Comparison of ENCODE assay signal across 17 cellular contexts in the genomic region with DNA sequence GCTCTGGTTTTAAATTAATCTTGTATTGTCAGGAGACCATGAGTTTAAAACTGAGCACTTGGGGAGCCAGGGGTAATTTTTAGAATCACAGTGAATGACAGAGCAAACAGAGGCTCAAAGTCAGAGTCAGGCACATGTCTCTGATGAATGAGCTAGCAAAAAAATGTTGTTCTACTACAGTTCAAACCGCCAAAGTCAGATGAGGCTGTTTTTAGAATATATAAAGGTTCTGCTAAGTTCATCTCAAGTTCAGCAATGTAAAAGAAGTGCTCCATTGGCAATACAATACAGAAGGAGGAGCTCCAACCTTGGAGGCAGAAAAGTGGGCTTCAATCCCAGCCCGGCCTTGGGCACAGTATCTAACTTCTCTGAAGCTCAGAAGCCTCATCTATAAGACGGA.
A peak's percentile ranks its signal among the peaks of the same experiment; 100 is the strongest.
DNase-seq lines count a peak whose midpoint lies in the region; ATAC-seq, FAIRE-seq and TF ChIP-seq lines count a peak whose summit lies in the region.
"Had no signal": no experiment of that assay in that cellular context is flagged by ENCODE, and none has a peak within 500 bp of the region (broad histone marks: within the 10 kb centered on the region; RNA-seq: fewer than 3 reads in every experiment).

No MANE protein-coding gene starts in this region.

- no peak overlapping the region for H4K91ac ChIP-seq in neuronal stem cell (ENCODE audit: low read depth, low read length, poor library complexity)

- no peak overlapping the region for H3K14ac ChIP-seq in neuronal stem cell (ENCODE audit: low read length)

- H3K4me2 ChIP-seq in astrocyte (ENCODE audit: low read length): no peak overlapping the region
- H3K4me2 ChIP-seq in neuronal stem cell (ENCODE audit: insufficient read depth, low read length, poor library complexity, severe bottlenecking): no peak overlapping the region
- H3K4me2 ChIP-seq: A549, BLaER1 had no signal

- no peak overlapping the region for H3K27ac ChIP-seq in astrocyte (ENCODE audit: low read depth, low read length)
- no peak overlapping the region for H3K27ac ChIP-seq in esophagus muscularis mucosa (replicated peaks in 1 of 4)
- no peak overlapping the region for H3K27ac ChIP-seq in neuronal stem cell (replicated peaks; ENCODE audit: low read length)
- H3K27ac ChIP-seq: A549, BLaER1, GM23248, HL-60 had no signal

- H3K79me1 ChIP-seq in neuronal stem cell (ENCODE audit: low read depth, low read length): no peaks in the 10 kb centered on the region

- H3K4me1 Mint-ChIP-seq in astrocyte (ENCODE audit: low read depth, unreplicated experiment) (peaks cover 22% of the 10 kb centered on the region), mesothelial cell of epicardium (peaks cover 32% of the 10 kb centered on the region)
- H3K4me1 Mint-ChIP-seq: CD8-positive, alpha-beta memory T cell had no signal

- H3K79me2 ChIP-seq in astrocyte (ENCODE audit: insufficient read depth, low read length): no peaks in the 10 kb centered on the region

- H3K9ac ChIP-seq in astrocyte (ENCODE audit: low read length) (no peak overlapping the region), neuronal stem cell (ENCODE audit: low read depth, low read length, poor library complexity) (no peak overlapping the region)
- H3K9ac ChIP-seq: BLaER1, GM23248 had no signal

- TF ChIP-seq CTCF in astrocyte (IDR thresholded peaks at IDR 0.05; ENCODE audit: insufficient read depth, low read depth, low read length): no peak
- no peak for TF ChIP-seq CTCF in esophagus muscularis mucosa (IDR thresholded peaks at IDR 0.05)
- TF ChIP-seq CTCF in mesothelial cell of epicardium (IDR thresholded peaks at IDR 0.05; ENCODE audit: unreplicated experiment): no peak

- no peaks in the 10 kb centered on the region for H3K36me3 Mint-ChIP-seq in astrocyte (ENCODE audit: low read depth, unreplicated experiment)
- no peaks in the 10 kb centered on the region for H3K36me3 Mint-ChIP-seq in mesothelial cell of epicardium
- H3K36me3 Mint-ChIP-seq: CD8-positive, alpha-beta memory T cell had no signal

- H2BK15ac ChIP-seq in neuronal stem cell (ENCODE audit: low read length): no peak overlapping the region

- peaks cover 3% of the 10 kb centered on the region for H3K27me3 Mint-ChIP-seq in astrocyte (ENCODE audit: low read depth, unreplicated experiment)
- no peaks in the 10 kb centered on the region for H3K27me3 Mint-ChIP-seq in mesothelial cell of epicardium (ENCODE audit: low read depth)

- H3K36me3 ChIP-seq in astrocyte (ENCODE audit: insufficient read depth, low read length) (no peaks in the 10 kb centered on the region), esophagus muscularis mucosa (no peaks in the 10 kb centered on the region), neuronal stem cell (replicated peaks in 1 of 2; ENCODE audit: control insufficient read depth in 2 of 2, insufficient read depth in 2 of 2, low read length in 2 of 2) (no peaks in the 10 kb centered on the region)
- H3K36me3 ChIP-seq: BLaER1 had no signal

- H3K9me3 ChIP-seq in astrocyte (ENCODE audit: insufficient read depth, low read depth, low read length) (no peaks in the 10 kb centered on the region), esophagus muscularis mucosa (no peaks in the 10 kb centered on the region), neuronal stem cell (replicated peaks in 1 of 2; ENCODE audit: control insufficient read depth in 2 of 2, insufficient read depth in 1 of 2, low read depth in 1 of 2, low read length in 2 of 2) (no peaks in the 10 kb centered on the region)
- H3K9me3 ChIP-seq: A549, BLaER1, Caco-2 had no signal

- H2BK5ac ChIP-seq in neuronal stem cell (ENCODE audit: low read length): no peak overlapping the region

- no peak overlapping the region for H3K18ac ChIP-seq in neuronal stem cell (ENCODE audit: low read length)

- DNase-seq in astrocyte (ENCODE audit: low read depth): peak; percentile 42
- peak; percentile 31 for DNase-seq in esophagus muscularis mucosa (ENCODE audit: extremely low spot score)
- DNase-seq in mesothelial cell of epicardium (ENCODE audit: low spot score in 2 of 2, unreplicated experiment in 2 of 2): no peak
- no peak for DNase-seq in neuronal stem cell (ENCODE audit: low spot score)
- no peak for DNase-seq in AML-193 (lab: John Stamatoyannopoulos, UW)
- DNase-seq: Caco-2; CD8-positive, alpha-beta memory T cell; DND-41; GF-D8; GM23248 had no signal

- H3K4me3 ChIP-seq in astrocyte (ENCODE audit: insufficient read depth, low read depth, low read length) (no peak overlapping the region), esophagus muscularis mucosa (no peak overlapping the region), neuronal stem cell (ENCODE audit: low read length in 2 of 2) (no peak overlapping the region)
- H3K4me3 ChIP-seq: A549, BLaER1, GM23248 had no signal

- no peaks in the 10 kb centered on the region for H3K27me3 ChIP-seq in astrocyte (ENCODE audit: insufficient read depth, low read length)
- no peaks in the 10 kb centered on the region for H3K27me3 ChIP-seq in esophagus muscularis mucosa
- H3K27me3 ChIP-seq in neuronal stem cell (ENCODE audit: control insufficient read depth in 3 of 3, insufficient read depth in 3 of 3, low read depth in 1 of 3, low read length in 3 of 3): peaks cover 0 to 5% (median 0%) of the 10 kb centered on the region in 3 experiments
- H3K27me3 ChIP-seq: BLaER1 had no signal

- H2BK12ac ChIP-seq in neuronal stem cell (ENCODE audit: low read length): no peak overlapping the region

- no peaks in the 10 kb centered on the region for H4K20me1 ChIP-seq in astrocyte (ENCODE audit: insufficient read depth, low read length)
- H4K20me1 ChIP-seq: BLaER1 had no signal

- no peaks in the 10 kb centered on the region for H3K9me3 Mint-ChIP-seq in astrocyte (ENCODE audit: unreplicated experiment)
- peaks cover 14% of the 10 kb centered on the region for H3K9me3 Mint-ChIP-seq in mesothelial cell of epicardium
- H3K9me3 Mint-ChIP-seq: CD8-positive, alpha-beta memory T cell had no signal

- no peak overlapping the region for H3K4ac ChIP-seq in neuronal stem cell (ENCODE audit: low read length)

- ATAC-seq in HG02678 (IDR thresholded peaks at IDR 0.05; ENCODE audit: unreplicated experiment) (no peak), GM19328 (IDR thresholded peaks at IDR 0.05; ENCODE audit: unreplicated experiment) (no peak)
- ATAC-seq: A549, HCT116 had no signal

- no peak overlapping the region for H3K23ac ChIP-seq in neuronal stem cell (ENCODE audit: low read depth, low read length, poor library complexity)

- WGBS in esophagus muscularis mucosa: 49% methylated on average over 3 of the region's 3 CpGs
- no CpG with 5 or more reads among the region's 3 CpGs for WGBS in neuronal stem cell (ENCODE audit: extremely low coverage in 2 of 2, insufficient read length in 2 of 2, insufficient replicate concordance in 1 of 2), 2 donors

- H3K4me1 ChIP-seq in astrocyte (ENCODE audit: insufficient read depth, low read length) (peaks cover 25% of the 10 kb centered on the region), esophagus muscularis mucosa (peaks cover 0 to 25% (median 20%) of the 10 kb centered on the region in 4 donors), neuronal stem cell (ENCODE audit: control insufficient read depth in 2 of 2, insufficient read depth in 1 of 2, low read depth in 1 of 2, low read length in 2 of 2) (peaks cover 0 to 5% of the 10 kb centered on the region in 2 donors)
- H3K4me1 ChIP-seq: BLaER1, Caco-2 had no signal

- H2BK120ac ChIP-seq in neuronal stem cell (ENCODE audit: low read depth, low read length): no peak overlapping the region

- FAIRE-seq in astrocyte (lab: Jason Lieb, UNC): peak; percentile 34
- FAIRE-seq: A549, H54 had no signal

- H3K27ac Mint-ChIP-seq in astrocyte (ENCODE audit: unreplicated experiment) (no peak overlapping the region), mesothelial cell of epicardium (peak overlapping the region; percentile 83)
- H3K27ac Mint-ChIP-seq: CD8-positive, alpha-beta memory T cell had no signal

- no peak overlapping the region for H2AFZ ChIP-seq in astrocyte (ENCODE audit: low read depth, low read length)
- no peak overlapping the region for H2AFZ ChIP-seq in neuronal stem cell (ENCODE audit: low read length)
- H2AFZ ChIP-seq: GM23248 had no signal

- TF ChIP-seq EP300 in esophagus muscularis mucosa (IDR thresholded peaks at IDR 0.05): no peak

- H3K4me3 Mint-ChIP-seq in astrocyte (ENCODE audit: unreplicated experiment): no peak overlapping the region
- no peak overlapping the region for H3K4me3 Mint-ChIP-seq in mesothelial cell of epicardium
- H3K4me3 Mint-ChIP-seq: CD8-positive, alpha-beta memory T cell had no signal

- H2AK5ac ChIP-seq in neuronal stem cell (ENCODE audit: low read depth, low read length): no peak overlapping the region

- H4K8ac ChIP-seq in neuronal stem cell (ENCODE audit: low read depth, low read length): no peak overlapping the region

- intact Hi-C loops in esophagus muscularis mucosa (cut with DNase I): no loop called here

- TF ChIP-seq POLR2A in esophagus muscularis mucosa (IDR thresholded peaks at IDR 0.05; ENCODE audit: low read depth): no peak

Comparison
In these comparisons a context has a peak if more than half of its experiments do, and no peak if none do; other contexts are left out.
1. DNase-seq: peak in astrocyte (single experiment) and esophagus muscularis mucosa (single experiment); none in mesothelial cell of epicardium (0 of 2), neuronal stem cell (single experiment) and AML-193 (0 of 2).